ENCODE assay signal across 32 cellular contexts in genomic region chr6:62288562-62288961, GRCh38. TPM values are rescaled to one million over a fixed set of nuclear protein-coding genes. Genes with fewer than 3 reads are reported as not detected.
DNase-seq lines count a peak whose midpoint lies in the region; ATAC-seq, FAIRE-seq and TF ChIP-seq lines count a peak whose summit lies in the region.
"Had no signal": no experiment of that assay in that cellular context is flagged by ENCODE, and none has a peak within 500 bp of the region (broad histone marks: within the 10 kb centered on the region; RNA-seq: fewer than 3 reads in every experiment).

No MANE protein-coding gene starts in this region.

- ATAC-seq in GM21619 (IDR thresholded peaks at IDR 0.05; ENCODE audit: unreplicated experiment) (no peak), GM21390 (IDR thresholded peaks at IDR 0.05; ENCODE audit: unreplicated experiment) (no peak)
- ATAC-seq: A549; CD8-positive, alpha-beta T cell had no signal

- no peak for TF ChIP-seq EP300 in Ishikawa (IDR thresholded peaks at IDR 0.05; ENCODE audit: borderline replicate concordance)

- peak; percentile 52 for FAIRE-seq in frontal cortex (lab: Jason Lieb, UNC)
- FAIRE-seq in islet of Langerhans (lab: Jason Lieb, UNC): peak; percentile 30
- FAIRE-seq: A204.1, A549, D721Med had no signal

- no peak for TF ChIP-seq RAD21 in Ishikawa (IDR thresholded peaks at IDR 0.05; ENCODE audit: low read depth)

- no peak for DNase-seq in frontal cortex (ENCODE audit: low spot score in 2 of 2)
- DNase-seq in NCI-H345 (lab: John Stamatoyannopoulos, UW): no peak
- DNase-seq: 8988T; ACHN; AML-193; BE2C; C1 segment of cervical spinal cord; Caco-2; Calu3; CD4-positive, alpha-beta memory T cell; CD4-positive, alpha-beta T cell; CD4-positive, CD25-positive, alpha-beta regulatory T cell; CD8-positive, alpha-beta memory T cell; CD8-positive, alpha-beta T cell; COR-L47; DMS 273 treated with DMSO at 0.1 percent for 48 hours; DMS153; DMS53; DMS79; DMS79 treated with DMSO at 0.1 percent for 48 hours; DND-41; EL had no signal

TF ChIP-seq in Ishikawa, 13 proteins besides CTCF, POLR2A, EP300 and RAD21:
- TF ChIP-seq YY1 (IDR thresholded peaks at IDR 0.05; ENCODE audit: low read depth): no peak
- TF ChIP-seq REST (IDR thresholded peaks at IDR 0.05; ENCODE audit: low read depth): peak; percentile 73
- no peak for TF ChIP-seq FOXM1 (IDR thresholded peaks at IDR 0.05; ENCODE audit: borderline replicate concordance, low read depth)

RNA-seq across cellular contexts. Expression of gene KHDRBS2, which starts 2.5 kb away (rescaled TPM):
- 62.4 TPM for total RNA-seq in frontal cortex
- total RNA-seq: A172; A673; Caco-2; Calu3; CD4-positive, alpha-beta memory T cell; CD4-positive, alpha-beta T cell; CD4-positive, CD25-positive, alpha-beta regulatory T cell; CD8-positive, alpha-beta memory T cell; CD8-positive, alpha-beta T cell; Daoy had no signal
